Comparison of ENCODE assay signal across 17 cellular contexts in genomic region chr13:99856021-99856420, GRCh38.
"Had no signal": no experiment of that assay in that cellular context is flagged by ENCODE, and none has a peak within 500 bp of the region (broad histone marks: within the 10 kb centered on the region; RNA-seq: fewer than 3 reads in every experiment).

No MANE protein-coding gene starts in this region.

- H3K27me3 ChIP-seq: colonic mucosa, neutrophil had no signal

- ATAC-seq: naive thymus-derived CD8-positive, alpha-beta T cell; right cardiac atrium had no signal

- H3K9me3 ChIP-seq: colonic mucosa, mucosa of descending colon, neutrophil had no signal

- H3K36me3 ChIP-seq: colonic mucosa, neutrophil had no signal

- H3K27ac ChIP-seq: colonic mucosa, hepatocyte, neutrophil had no signal

- H3K4me3 ChIP-seq: colonic mucosa, hepatocyte, mucosa of descending colon, smooth muscle cell had no signal

- DNase-seq: colonic mucosa; dermis blood vessel endothelial cell; endodermal cell; erythroblast; foreskin melanocyte; kidney; left colon; mammary epithelial cell; mucosa of descending colon; naive thymus-derived CD8-positive, alpha-beta T cell; posterior cingulate gyrus; right cardiac atrium; stimulated activated CD4-positive, alpha-beta T cell treated with anti-CD3 and anti-CD28 coated beads, Interleukin-2, amount 100 ng/mL, for 48 hours; stimulated activated naive CD4-positive, alpha-beta T cell treated with Interleukin-2 at 50 U/mL for 16 hours had no signal

- H3K4me1 ChIP-seq: colonic mucosa had no signal
